In genomic region chr12:71663561-71664410, GRCh38 we compare ENCODE assay signal across 8 cellular contexts.
DNase-seq lines count a peak whose midpoint lies in the region; ATAC-seq and TF ChIP-seq lines count a peak whose summit lies in the region.

TSS of gene THAP2 (plus strand) at chr12:71664301. CDS start at chr12:71664510, 209 bp downstream.
TSS of gene ZFC3H1 (minus strand) at chr12:71663848. CDS start at chr12:71663610, 238 bp downstream.

- peak; percentile 48 for TF ChIP-seq CTCF in AG10803 (conservative IDR thresholded peaks at IDR 0.05; ENCODE audit: low read length)

- DNase-seq in AG10803 (ENCODE audit: low read depth): peak; percentile 100
- peak; percentile 99 for DNase-seq in NCI-H345 (lab: John Stamatoyannopoulos, UW)
- peak; percentile 89 for DNase-seq in activated CD4-positive, CD25-positive, alpha-beta regulatory T cell treated with anti-CD3 and anti-CD28 coated beads, Interleukin-2, amount 50 U/mL, for 16 hours (ENCODE audit: low read depth, low spot score)
- DNase-seq in cerebellar cortex (ENCODE audit: low spot score): peak; percentile 100
- DNase-seq in islet precursor cell: peak; percentile 99
- peak; percentile 80 to 86 (median 84) for DNase-seq in stimulated activated CD4-positive, alpha-beta T cell treated with anti-CD3 and anti-CD28 coated beads, Interleukin-12 subunit alpha, Interleukin-12 subunit beta, amount 100 ng/mL, for 48 hours (ENCODE audit: low read depth in 2 of 3, low spot score in 1 of 3)

- peak within 1 kb of the TSS; percentile 92 for H3K4me3 ChIP-seq in AG10803 (ENCODE audit: low read length)

- ATAC-seq in GM19023 (IDR thresholded peaks at IDR 0.05; ENCODE audit: unreplicated experiment) (peak; percentile 87), HG03280 (IDR thresholded peaks at IDR 0.05; ENCODE audit: unreplicated experiment) (peak; percentile 87)

Comparison
In these comparisons a context has a peak if more than half of its experiments do, and no peak if none do; other contexts are left out.
1. Peak in every context shown above with its lines: DNase-seq, ATAC-seq and H3K4me3 ChIP-seq.